In the genomic region with DNA sequence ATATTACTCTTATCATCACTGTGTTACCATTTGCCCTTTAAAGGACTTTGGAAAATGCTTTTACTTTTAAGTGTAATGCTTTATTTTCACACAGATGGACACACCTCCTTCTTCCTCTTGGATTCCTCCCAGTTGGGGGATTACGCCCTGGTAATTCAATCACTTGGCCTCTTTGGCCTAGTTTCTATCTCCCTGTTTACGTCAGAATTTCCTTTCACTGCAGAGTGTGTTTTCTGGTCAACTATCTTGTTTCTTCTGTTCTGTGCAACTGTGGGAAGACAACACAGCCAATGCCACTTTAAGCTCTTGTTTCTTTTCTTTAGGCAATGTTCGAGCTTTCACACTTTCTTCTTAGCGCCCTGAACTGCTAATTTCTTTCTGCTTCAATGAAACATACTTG, we compare ENCODE assay signal across 1 cellular context.
TF ChIP-seq lines count a peak whose summit lies in the region.

No MANE protein-coding gene starts in this region.

TF ChIP-seq in H1, 55 proteins besides CTCF, POLR2A, EP300 and RAD21:
- TF ChIP-seq, protein P1, sequence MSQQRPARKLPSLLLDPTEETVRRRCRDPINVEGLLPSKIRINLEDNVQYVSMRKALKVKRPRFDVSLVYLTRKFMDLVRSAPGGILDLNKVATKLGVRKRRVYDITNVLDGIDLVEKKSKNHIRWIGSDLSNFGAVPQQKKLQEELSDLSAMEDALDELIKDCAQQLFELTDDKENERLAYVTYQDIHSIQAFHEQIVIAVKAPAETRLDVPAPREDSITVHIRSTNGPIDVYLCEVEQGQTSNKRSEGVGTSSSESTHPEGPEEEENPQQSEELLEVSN (IDR thresholded peaks at IDR 0.05): no peak
- TF ChIP-seq RBBP5 (IDR thresholded peaks at IDR 0.05; ENCODE audit: borderline replicate concordance, low read depth, low read length): no peak
- TF ChIP-seq JUND (IDR thresholded peaks at IDR 0.05; ENCODE audit: low read length): no peak
- no peak for TF ChIP-seq KDM4A (IDR thresholded peaks at IDR 0.05; ENCODE audit: low read depth, low read length, severe bottlenecking)
- no peak for TF ChIP-seq CHD1 (IDR thresholded peaks at IDR 0.05; ENCODE audit: low read depth, low read length)
